1 cellular context compared by ENCODE assay signal in the genomic region with DNA sequence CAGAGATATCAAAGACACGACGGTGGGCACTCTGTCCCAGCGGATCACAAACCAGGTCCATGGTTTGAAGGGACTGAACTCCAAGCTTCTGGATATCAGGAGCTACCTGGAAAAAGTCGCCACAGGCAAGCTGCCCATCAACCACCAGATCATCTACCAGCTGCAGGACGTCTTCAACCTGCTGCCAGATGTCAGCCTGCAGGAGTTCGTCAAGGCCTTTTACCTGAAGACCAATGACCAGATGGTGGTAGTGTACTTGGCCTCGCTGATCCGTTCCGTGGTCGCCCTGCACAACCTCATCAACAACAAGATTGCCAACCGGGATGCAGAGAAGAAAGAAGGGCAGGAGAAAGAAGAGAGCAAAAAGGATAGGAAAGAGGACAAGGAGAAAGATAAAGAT.
TF ChIP-seq lines count a peak whose summit lies in the region.

No MANE protein-coding gene starts in this region.

TF ChIP-seq in GM23338, 12 proteins besides CTCF, POLR2A, EP300 and RAD21 (continued from another document):
- TF ChIP-seq, protein P1, sequence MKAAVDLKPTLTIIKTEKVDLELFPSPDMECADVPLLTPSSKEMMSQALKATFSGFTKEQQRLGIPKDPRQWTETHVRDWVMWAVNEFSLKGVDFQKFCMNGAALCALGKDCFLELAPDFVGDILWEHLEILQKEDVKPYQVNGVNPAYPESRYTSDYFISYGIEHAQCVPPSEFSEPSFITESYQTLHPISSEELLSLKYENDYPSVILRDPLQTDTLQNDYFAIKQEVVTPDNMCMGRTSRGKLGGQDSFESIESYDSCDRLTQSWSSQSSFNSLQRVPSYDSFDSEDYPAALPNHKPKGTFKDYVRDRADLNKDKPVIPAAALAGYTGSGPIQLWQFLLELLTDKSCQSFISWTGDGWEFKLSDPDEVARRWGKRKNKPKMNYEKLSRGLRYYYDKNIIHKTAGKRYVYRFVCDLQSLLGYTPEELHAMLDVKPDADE (IDR thresholded peaks at IDR 0.05) = no peak
